Comparison of ENCODE assay signal across 1 cellular context in genomic region chr16:50747206-50747956, GRCh38.
TF ChIP-seq lines count a peak whose summit lies in the region.

No MANE protein-coding gene starts in this region.

TF ChIP-seq in GM12878, 131 proteins besides CTCF, POLR2A, EP300 and RAD21 (continued from another document):
- TF ChIP-seq POU2F2 (IDR thresholded peaks at IDR 0.05; ENCODE audit: borderline replicate concordance, low read depth, low read length) (peak; percentile 62; the same call in 1 of the 3 replicates), TARDBP (IDR thresholded peaks at IDR 0.05; ENCODE audit: borderline replicate concordance) (no peak), SMARCA5 (IDR thresholded peaks at IDR 0.05) (peak; percentile 57; the same call in 1 of the 2 replicates), RELB (IDR thresholded peaks at IDR 0.05; ENCODE audit: low read depth) (0 out of 2 replicates have a peak, but pooled peaks have one; percentile 20), YY1 (IDR thresholded peaks at IDR 0.05; ENCODE audit: low read depth, low read length) (peak; percentile 80), SKIL (IDR thresholded peaks at IDR 0.05; ENCODE audit: low read depth, poor library complexity, severe bottlenecking) (peak; percentile 28), SIN3A (IDR thresholded peaks at IDR 0.05; ENCODE audit: low read depth, low read length) (no peak), RUNX3 (IDR thresholded peaks at IDR 0.05; ENCODE audit: low read length) (peak; percentile 79), NBN (IDR thresholded peaks at IDR 0.05) (0 out of 2 replicates have a peak, but pooled peaks have one; percentile 25), RB1 (IDR thresholded peaks at IDR 0.05; ENCODE audit: borderline replicate concordance) (0 out of 2 replicates have a peak, but pooled peaks have one; percentile 44), SMC3 (IDR thresholded peaks at IDR 0.05; ENCODE audit: borderline replicate concordance, low read length) (peak; percentile 64; the same call in 1 of the 2 replicates), USF1 (IDR thresholded peaks at IDR 0.05; ENCODE audit: borderline replicate concordance, extremely low read length, insufficient read depth, low read depth, low read length) (no peak), E2F4 (IDR thresholded peaks at IDR 0.05; ENCODE audit: low read depth, low read length) (no peak), NR2F1 (conservative IDR thresholded peaks at IDR 0.05) (no peak), FOXK2 (IDR thresholded peaks at IDR 0.05) (no peak), SRF (IDR thresholded peaks at IDR 0.05; ENCODE audit: low read depth in 2 of 2, low read length in 2 of 2) (peak in 1 of 2 experiments; percentile 83; a peak in 2 of 4 replicates), IRF4 (IDR thresholded peaks at IDR 0.05; ENCODE audit: low read depth, low read length) (0 out of 2 replicates have a peak, but pooled peaks have one; percentile 3), STAT3 (IDR thresholded peaks at IDR 0.05; ENCODE audit: low read depth, low read length) (no peak), CUX1 (IDR thresholded peaks at IDR 0.05; ENCODE audit: insufficient replicate concordance, low read depth, low read length) (peak; percentile 36), E4F1 (IDR thresholded peaks at IDR 0.05; ENCODE audit: borderline replicate concordance, partially characterized antibody) (peak; percentile 89), SREBF2 (IDR thresholded peaks at IDR 0.05; ENCODE audit: low read length) (no peak), ZNF24 (IDR thresholded peaks at IDR 0.05) (0 out of 2 replicates have a peak, but pooled peaks have one; percentile 37), ZNF217 (IDR thresholded peaks at IDR 0.05) (no peak), MXI1 (IDR thresholded peaks at IDR 0.05; ENCODE audit: low read depth, low read length) (0 out of 2 replicates have a peak, but pooled peaks have one; percentile 38)
